ENCODE assay signal across 12 cellular contexts in genomic region chr22:21026783-21027692, GRCh38. TPM values are rescaled to one million over a fixed set of nuclear protein-coding genes. Genes with fewer than 3 reads are reported as not detected.
DNase-seq lines count a peak whose midpoint lies in the region; ATAC-seq and TF ChIP-seq lines count a peak whose summit lies in the region.
"Had no signal": no experiment of that assay in that cellular context is flagged by ENCODE, and none has a peak within 500 bp of the region (broad histone marks: within the 10 kb centered on the region; RNA-seq: fewer than 3 reads in every experiment).

No MANE protein-coding gene starts in this region.

- no peak overlapping the region for H3K4me3 ChIP-seq in LNCaP clone FGC (ENCODE audit: low read depth, low read length)
- H3K4me3 ChIP-seq: upper lobe of left lung had no signal

- intact Hi-C loops in posterior vena cava (cut with DNase I) = no loop called here

- H3K9me3 ChIP-seq in T-helper 17 cell (ENCODE audit: control insufficient read depth, low read length, poor library complexity, severe bottlenecking) = no peaks in the 10 kb centered on the region
- H3K9me3 ChIP-seq: upper lobe of left lung had no signal

- no peak for ATAC-seq in T-helper 17 cell
- no peak for ATAC-seq in HG03457 (IDR thresholded peaks at IDR 0.05; ENCODE audit: unreplicated experiment)

- peaks cover 27% of the 10 kb centered on the region for H3K27me3 Mint-ChIP-seq in T-helper 17 cell

- peaks cover 12% of the 10 kb centered on the region for H3K4me1 Mint-ChIP-seq in T-helper 17 cell

- no peak overlapping the region for H3K27ac Mint-ChIP-seq in T-helper 17 cell
- H3K27ac Mint-ChIP-seq: naive B cell had no signal

- TF ChIP-seq CTCF in LNCaP clone FGC (IDR thresholded peaks at IDR 0.05; ENCODE audit: control insufficient read depth, extremely low read depth, insufficient read depth) = no peak

- no peak overlapping the region for H3K4me3 Mint-ChIP-seq in T-helper 17 cell
- H3K4me3 Mint-ChIP-seq: naive B cell had no signal

- DNase-seq in AG08395 (ENCODE audit: low spot score) = peak; percentile 76
- peak; percentile 10 for DNase-seq in LNCaP clone FGC (ENCODE audit: low read depth)
- DNase-seq in amniotic epithelial cell (ENCODE audit: low read depth) = peak; percentile 72
- peak; percentile 55 for DNase-seq in hepatic stellate cell (ENCODE audit: low spot score)
- DNase-seq in T-helper 17 cell = no peak
- no peak for DNase-seq in posterior vena cava (ENCODE audit: low spot score)
- no peak for DNase-seq in iPS-NIHi11 (ENCODE audit: low spot score)
- DNase-seq: activated CD8-positive, alpha-beta memory T cell treated with anti-CD3 and anti-CD28 coated beads for 24 hours; naive B cell; OCI-M1 had no signal

- H3K36me3 Mint-ChIP-seq in T-helper 17 cell (ENCODE audit: low read depth) = peaks cover 3% of the 10 kb centered on the region
- H3K36me3 Mint-ChIP-seq: naive B cell had no signal

RNA-seq across cellular contexts. Expression of gene SLC7A4, which starts 5.3 kb away (rescaled TPM):
- total RNA-seq in T-helper 17 cell = under 1 TPM; 0.13 to 0.15 TPM
- total RNA-seq in posterior vena cava = 1 to 10 TPM; 1.5 to 8.9 TPM

RNA-seq across cellular contexts. Expression of gene P2RX6, which starts 12.1 kb away (rescaled TPM):
- total RNA-seq in T-helper 17 cell = 1 to 10 TPM in 1 of 2 donors, under 1 TPM in 1; 0.39 to 1.0 TPM
- 1 to 10 TPM in 1 of 2 donors, under 1 TPM in 1; 0.19 to 1.0 TPM for total RNA-seq in posterior vena cava

RNA-seq across cellular contexts. Expression of gene LRRC74B, which starts 18.7 kb away (rescaled TPM):
- total RNA-seq in T-helper 17 cell = under 1 TPM in 1 of 2 donors, not detected in 1; 0.10 TPM
- not detected for total RNA-seq in posterior vena cava

RNA-seq across cellular contexts. Expression of gene THAP7, which starts 25.1 kb away (rescaled TPM):
- total RNA-seq in T-helper 17 cell (10 to 100 TPM; 41.5 to 55.6 TPM), posterior vena cava (10 to 100 TPM; 16.4 to 20.5 TPM)

RNA-seq across cellular contexts. Expression of gene LZTR1, which starts 44.9 kb away (rescaled TPM):
- total RNA-seq in T-helper 17 cell = 10 to 100 TPM; 49.4 to 59.3 TPM
- 10 to 100 TPM; 46.1 to 56.3 TPM for total RNA-seq in posterior vena cava

Comparison
In these comparisons a context has a peak if more than half of its experiments do, and no peak if none do; other contexts are left out.
1. DNase-seq: peak in AG08395 (single experiment), LNCaP clone FGC (single experiment), amniotic epithelial cell (single experiment) and hepatic stellate cell (single experiment); none in T-helper 17 cell (0 of 3), posterior vena cava (single experiment) and iPS-NIHi11 (single experiment).